25 cellular contexts compared by ENCODE assay signal in genomic region chr17:19242926-19243325, GRCh38. TPM values are rescaled to one million over a fixed set of nuclear protein-coding genes. Genes with fewer than 3 reads are reported as not detected.
A peak's percentile ranks its signal among the peaks of the same experiment; 100 is the strongest.
DNase-seq lines count a peak whose midpoint lies in the region; ATAC-seq and TF ChIP-seq lines count a peak whose summit lies in the region.
"Had no signal": no experiment of that assay in that cellular context is flagged by ENCODE, and none has a peak within 500 bp of the region (broad histone marks: within the 10 kb centered on the region; RNA-seq: fewer than 3 reads in every experiment).

No MANE protein-coding gene starts in this region.

- ATAC-seq in left ventricle myocardium superior (peak; percentile 12), WTC11 (no peak)
- ATAC-seq: A549, mucosa of descending colon had no signal

- H3K27me3 Mint-ChIP-seq in WTC11 (ENCODE audit: low read depth), result no peaks in the 10 kb centered on the region

- DNase-seq in left ventricle myocardium superior, result peak; percentile 18
- no peak for DNase-seq in cardiac septum (ENCODE audit: low spot score)
- DNase-seq in WTC11 (ENCODE audit: low spot score), result no peak
- peak; percentile 74 for DNase-seq in mesenteric fat pad (ENCODE audit: low spot score)
- peak; percentile 47 to 48 for DNase-seq in thyroid gland
- DNase-seq in activated CD4-positive, alpha-beta T cell treated with anti-CD3 and anti-CD28 coated beads, Interleukin-2, amount 50 U/mL, for 1 hour, result no peak
- no peak for DNase-seq in kidney tubule cell (ENCODE audit: low spot score)
- no peak for DNase-seq in GM10248 (ENCODE audit: extremely low spot score)
- DNase-seq: activated CD4-positive, alpha-beta T cell treated with anti-CD3 and anti-CD28 coated beads, Interleukin-2, amount 50 U/mL, for 48 hours; activated CD8-positive, alpha-beta memory T cell treated with anti-CD3 and anti-CD28 coated beads, Interleukin-2, amount 50 U/mL, for 48 hours; activated naive CD8-positive, alpha-beta T cell treated with anti-CD3 and anti-CD28 coated beads for 36 hours; CD8-positive, alpha-beta memory T cell; cerebellar nuclear complex; KBM-7; MM.1S; mucosa of descending colon; NCI-H1417 treated with DMSO at 0.1 percent for 48 hours; NCI-H2107; nephron progenitor cell had no signal

- CTCF ChIA-PET in WTC11 (lab: Charles Lee), result interaction anchor here (0.7 kb wide), 1 partner anchor 107 kb away, joined by 4 read pairs; no protein-coding TSS in a partner anchor
- CTCF ChIA-PET in GM10248 (lab: Yijun Ruan, JAX), result no interaction called here

- H3K4me1 ChIP-seq in thyroid gland, result peaks cover 32 to 42% of the 10 kb centered on the region in 2 donors

- TF ChIP-seq CTCF in WTC11 (IDR thresholded peaks at IDR 0.05) (no peak), thyroid gland (IDR thresholded peaks at IDR 0.05) (no peak), GM10248 (IDR thresholded peaks at IDR 0.05; ENCODE audit: control extremely low read depth, extremely low read depth, low read depth, missing control alignments) (no peak)

- no peak overlapping the region for H3K4me3 Mint-ChIP-seq in WTC11
- H3K4me3 Mint-ChIP-seq: activated naive CD8-positive, alpha-beta T cell treated with anti-CD3 and anti-CD28 coated beads for 36 hours; CD8-positive, alpha-beta memory T cell; nephron progenitor cell; T-helper 2 cell treated with Interferon-gamma antibody and Interleukin-4, amounts not matched to agents 5 μg/mL and 100 μg/mL, for 36 hours had no signal

- peak overlapping the region; percentile 63 for H3K27ac Mint-ChIP-seq in WTC11
- H3K27ac Mint-ChIP-seq: activated naive CD8-positive, alpha-beta T cell treated with anti-CD3 and anti-CD28 coated beads for 36 hours; activated T-helper 2 cell treated with anti-CD3 and anti-CD28 coated beads, Interferon-gamma antibody, Interleukin-2, Interleukin-4, amounts not matched to agents 10 μg/mL and 5 μg/mL and 100 μg/mL, durations not matched to agents 14 hours and 24 hours and 36 hours; T-helper 2 cell treated with Interferon-gamma antibody and Interleukin-4, amounts not matched to agents 5 μg/mL and 100 μg/mL, for 36 hours had no signal

- intact Hi-C loops in left ventricle myocardium superior (cut with micrococcal nuclease), result no loop called here
- intact Hi-C loops in cardiac septum (cut with DNase I), result no loop called here
- intact Hi-C loops in thyroid gland (cut with DNase I), result no loop called here

- WGBS in thyroid gland, 2 donors, result 58 to 65% methylated on average over 7 of the region's 7 CpGs

- no peak overlapping the region for H3K4me3 ChIP-seq in thyroid gland (replicated peaks in 1 of 3)
- H3K4me3 ChIP-seq: A549, mucosa of descending colon, vagina had no signal

- no peaks in the 10 kb centered on the region for H3K36me3 ChIP-seq in thyroid gland
- H3K36me3 ChIP-seq: vagina had no signal

- peaks cover 50% of the 10 kb centered on the region for H3K4me1 Mint-ChIP-seq in WTC11

- no peaks in the 10 kb centered on the region for H3K27me3 ChIP-seq in thyroid gland
- H3K27me3 ChIP-seq: foreskin keratinocyte, vagina had no signal

- no peaks in the 10 kb centered on the region for H3K9me3 ChIP-seq in thyroid gland
- H3K9me3 ChIP-seq: A549, mucosa of descending colon, vagina had no signal

- POLR2A ChIA-PET in WTC11 (lab: Charles Lee), result no interaction called here
- POLR2A ChIA-PET in GM10248 (lab: Yijun Ruan, JAX), result no interaction called here

- TF ChIP-seq POLR2A in thyroid gland (IDR thresholded peaks at IDR 0.05), result no peak

- no peaks in the 10 kb centered on the region for H3K9me3 Mint-ChIP-seq in WTC11
- H3K9me3 Mint-ChIP-seq: activated naive CD8-positive, alpha-beta T cell treated with anti-CD3 and anti-CD28 coated beads for 36 hours; activated T-helper 2 cell treated with anti-CD3 and anti-CD28 coated beads, Interferon-gamma antibody, Interleukin-2, Interleukin-4, amounts not matched to agents 10 μg/mL and 5 μg/mL and 100 μg/mL, durations not matched to agents 14 hours and 24 hours and 36 hours; CD8-positive, alpha-beta memory T cell; nephron progenitor cell; T-helper 2 cell treated with Interferon-gamma antibody and Interleukin-4, amounts not matched to agents 5 μg/mL and 100 μg/mL, for 36 hours had no signal

- H3K27ac ChIP-seq in thyroid gland, result peak overlapping the region in 2 of 3 donors; percentile 38 to 41
- H3K27ac ChIP-seq: A549, foreskin keratinocyte, parathyroid adenoma had no signal

- H3K36me3 Mint-ChIP-seq in WTC11, result peaks cover 7% of the 10 kb centered on the region; the same call in 1 of the 2 replicates
- H3K36me3 Mint-ChIP-seq: activated naive CD8-positive, alpha-beta T cell treated with anti-CD3 and anti-CD28 coated beads for 36 hours; CD8-positive, alpha-beta memory T cell had no signal

TF ChIP-seq in WTC11, 78 proteins besides CTCF, POLR2A, EP300 and RAD21:
- TF ChIP-seq ZNF263 (CRISPR knock-in tag; IDR thresholded peaks at IDR 0.05; ENCODE audit: low read depth), result no peak
TF ChIP-seq in WTC11: peak in this region for 0.

RNA-seq across cellular contexts. Expression of gene EPN2, which starts 5.8 kb away (rescaled TPM):
- 94.5 TPM for total RNA-seq in left ventricle myocardium superior
- 78.4 TPM for total RNA-seq in cardiac septum
- total RNA-seq in WTC11 (2021), result 48.8 to 62.7 TPM (median 62.3 TPM) in 3 replicates
- 45.1 TPM for total RNA-seq in mesenteric fat pad
- 10 to 100 TPM; 21.8 to 32.3 (median 24.7) TPM for total RNA-seq in thyroid gland

Comparison
In these comparisons a context has a peak if more than half of its experiments do, and no peak if none do; other contexts are left out.
1. DNase-seq: peak in left ventricle myocardium superior (single experiment), mesenteric fat pad (single experiment) and thyroid gland (2 of 2); none in cardiac septum (single experiment), WTC11 (single experiment), activated CD4-positive, alpha-beta T cell treated with anti-CD3 and anti-CD28 coated beads, Interleukin-2, amount 50 U/mL, for 1 hour (single experiment), kidney tubule cell (single experiment) and GM10248 (single experiment).